Comparison of ENCODE assay signal across 10 cellular contexts in the genomic region with DNA sequence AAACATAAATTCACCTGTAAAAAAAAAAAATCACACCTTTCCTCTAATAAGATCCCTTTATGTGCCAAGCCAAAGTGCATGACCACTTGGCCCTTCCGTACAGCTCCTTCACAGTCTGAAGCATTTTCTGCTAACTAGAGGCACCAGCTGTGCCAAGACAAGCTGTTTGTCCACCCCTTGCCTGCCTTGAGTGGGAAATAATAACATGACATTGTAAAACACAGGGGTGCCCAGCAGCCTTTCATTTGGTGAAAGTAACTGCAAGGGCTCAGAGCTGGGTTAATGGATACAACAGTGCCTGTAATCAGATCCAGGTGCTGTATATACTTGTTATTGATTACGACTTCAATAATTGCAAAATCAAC. TPM values are rescaled to one million over a fixed set of nuclear protein-coding genes. Genes with fewer than 3 reads are reported as not detected.
A peak's percentile ranks its signal among the peaks of the same experiment; 100 is the strongest.
DNase-seq lines count a peak whose midpoint lies in the region; ATAC-seq and TF ChIP-seq lines count a peak whose summit lies in the region.
"Had no signal": no experiment of that assay in that cellular context is flagged by ENCODE, and none has a peak within 500 bp of the region (broad histone marks: within the 10 kb centered on the region; RNA-seq: fewer than 3 reads in every experiment).

No MANE protein-coding gene starts in this region.

- no peak overlapping the region for H3K4me3 ChIP-seq in mucosa of descending colon
- H3K4me3 ChIP-seq: lung had no signal

- no peaks in the 10 kb centered on the region for H3K36me3 ChIP-seq in mucosa of descending colon (ENCODE audit: low read depth)

- peaks cover 2 to 15% (median 8%) of the 10 kb centered on the region in 6 donors for H3K9me3 Mint-ChIP-seq in immature natural killer cell

- H3K4me1 ChIP-seq in mucosa of descending colon (ENCODE audit: low read depth): no peaks in the 10 kb centered on the region

- H3K4me3 Mint-ChIP-seq in immature natural killer cell: peak overlapping the region; percentile 59 to 81 (median 76)

- H3K4me1 Mint-ChIP-seq in immature natural killer cell: peaks cover 65 to 88% of the 10 kb centered on the region in 2 donors

- DNase-seq in immature natural killer cell: no peak
- DNase-seq in posterior cingulate gyrus: no peak
- no peak for DNase-seq in left cardiac atrium
- DNase-seq in effector CD4-positive, alpha-beta T cell: no peak
- no peak for DNase-seq in mucosa of descending colon
- DNase-seq: SHP77 treated with DMSO at 0.1 percent for 48 hours had no signal

- H3K27me3 Mint-ChIP-seq in immature natural killer cell (ENCODE audit: low read depth in 3 of 3): peaks cover 5 to 19% (median 10%) of the 10 kb centered on the region in 3 donors

- peak overlapping the region; percentile 92 to 98 (median 94) for H3K27ac Mint-ChIP-seq in immature natural killer cell

- TF ChIP-seq CTCF in mucosa of descending colon (IDR thresholded peaks at IDR 0.05): no peak

- peaks cover 5 to 25% (median 6%) of the 10 kb centered on the region in 3 donors for H3K36me3 Mint-ChIP-seq in immature natural killer cell

- H3K9me3 ChIP-seq in mucosa of descending colon: no peaks in the 10 kb centered on the region

- peak; percentile 17 for ATAC-seq in GM18508 (IDR thresholded peaks at IDR 0.05; ENCODE audit: insufficient read depth, unreplicated experiment)
- peak; percentile 7 for ATAC-seq in GM21381 (IDR thresholded peaks at IDR 0.05; ENCODE audit: unreplicated experiment)
- ATAC-seq in HG03520 (IDR thresholded peaks at IDR 0.05; ENCODE audit: unreplicated experiment): peak; percentile 1
- ATAC-seq in left cardiac atrium: no peak
- ATAC-seq in mucosa of descending colon: no peak

- intact Hi-C loops in posterior cingulate gyrus (cut with DNase I) (no loop called here), left cardiac atrium (cut with DNase I) (no loop called here), mucosa of descending colon (cut with DNase I, micrococcal nuclease) (no loop called here)

RNA-seq across cellular contexts. Expression of a gene that starts 59.2 kb away (rescaled TPM):
- 1 to 10 TPM in 2 of 3 donors, not detected in 1; 1.4 to 2.4 TPM for polyA plus RNA-seq in immature natural killer cell
- total RNA-seq in left cardiac atrium: 1 to 10 TPM in 1 of 2 donors, under 1 TPM in 1; 0.86 to 2.3 TPM
- total RNA-seq in mucosa of descending colon: 1 to 10 TPM in 2 of 3 donors, under 1 TPM in 1; 0.87 to 4.4 (median 1.2) TPM

Comparison
In these comparisons a context has a peak if more than half of its experiments do, and no peak if none do; other contexts are left out.
1. ATAC-seq: peak in GM18508 (single experiment), GM21381 (single experiment) and HG03520 (single experiment); none in left cardiac atrium (0 of 2) and mucosa of descending colon (single experiment).